8 cellular contexts compared by ENCODE assay signal in the genomic region with DNA sequence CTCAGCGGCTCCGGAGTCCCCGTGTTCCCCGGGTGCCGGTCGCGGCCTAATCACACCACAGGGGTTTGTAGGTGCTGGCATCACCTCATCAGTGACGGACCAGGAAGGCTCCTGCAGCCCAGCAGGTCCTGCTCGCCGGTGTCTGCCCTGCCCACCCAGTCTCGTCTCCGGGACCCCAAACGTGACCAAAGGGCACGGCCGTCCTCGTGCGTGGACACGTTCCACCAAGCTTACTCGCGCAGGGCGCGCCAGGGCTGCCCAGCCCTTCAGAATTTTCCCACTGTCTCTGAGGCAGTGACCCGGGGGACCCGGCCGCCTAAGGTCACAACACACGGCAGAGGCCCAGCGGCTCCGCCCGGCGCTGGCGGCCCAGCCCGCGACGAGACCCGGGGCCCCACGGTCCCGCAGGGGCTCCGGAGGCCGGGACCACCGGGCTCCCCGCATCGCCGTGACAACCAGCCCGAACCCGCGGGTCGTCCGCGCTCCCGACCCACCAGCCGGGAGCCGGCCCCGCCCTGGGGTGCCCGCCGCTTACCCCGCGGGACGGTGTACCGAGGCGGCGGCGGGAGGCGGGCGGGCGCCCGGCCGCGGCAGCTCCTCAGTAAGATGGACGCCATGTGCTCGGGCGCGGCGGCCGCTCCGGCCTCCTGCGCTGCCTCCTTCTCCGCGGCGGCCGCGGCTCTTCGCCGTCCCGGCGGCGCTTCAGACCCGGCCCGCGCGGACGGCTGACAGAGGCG. TPM values are rescaled to one million over a fixed set of nuclear protein-coding genes. Genes with fewer than 3 reads are reported as not detected.
DNase-seq lines count a peak whose midpoint lies in the region; ATAC-seq, FAIRE-seq and TF ChIP-seq lines count a peak whose summit lies in the region.

No MANE protein-coding gene starts in this region.

- peak overlapping the region; percentile 94 for H3K4me2 ChIP-seq in osteoblast (ENCODE audit: insufficient read depth, low read length)

- H3K4me1 ChIP-seq in ACC112 (ENCODE audit: control insufficient read depth, insufficient read depth, low read length, unreplicated experiment) (peaks cover 32% of the 10 kb centered on the region), osteoblast (ENCODE audit: insufficient read depth, low read length) (peaks cover 22% of the 10 kb centered on the region)

- FAIRE-seq in H54 (lab: Jason Lieb, UNC), result no peak

- TF ChIP-seq POLR2A in H54 (IDR thresholded peaks at IDR 0.05; ENCODE audit: low read depth, low read length), result no peak; the same call in 1 of the 2 replicates

- ATAC-seq in HG03354 (IDR thresholded peaks at IDR 0.05; ENCODE audit: poor library complexity, severe bottlenecking, unreplicated experiment) (peak; percentile 38), HG02870 (IDR thresholded peaks at IDR 0.05; ENCODE audit: unreplicated experiment) (no peak)

- TF ChIP-seq CTCF in fibroblast of pulmonary artery (IDR thresholded peaks at IDR 0.05; ENCODE audit: low read length, missing control alignments), result no peak
- TF ChIP-seq CTCF in osteoblast (IDR thresholded peaks at IDR 0.05; ENCODE audit: extremely low read depth, low read depth, low read length), result no peak

- peak overlapping the region; percentile 81 for H3K4me3 Mint-ChIP-seq in activated CD4-positive, alpha-beta memory T cell treated with anti-CD3 and anti-CD28 coated beads, Interleukin-2, amount 10 ng/mL, durations not matched to agents 7 days and 5 days

- H4K20me1 ChIP-seq in osteoblast (ENCODE audit: insufficient read depth, low read length), result peaks cover 27% of the 10 kb centered on the region

- DNase-seq in GM19238 (ENCODE audit: insufficient read length, low spot score), result peak; percentile 46
- DNase-seq in activated CD4-positive, alpha-beta memory T cell treated with anti-CD3 and anti-CD28 coated beads, Interleukin-2, amount 10 ng/mL, durations not matched to agents 7 days and 5 days, result peak; percentile 35
- no peak for DNase-seq in fibroblast of pulmonary artery (ENCODE audit: low read depth)
- peak; percentile 88 for DNase-seq in osteoblast (ENCODE audit: insufficient read length, low spot score, missing footprints)
- DNase-seq in H54 (ENCODE audit: insufficient read length, low spot score), result no peak

- H3K36me3 Mint-ChIP-seq in activated CD4-positive, alpha-beta memory T cell treated with anti-CD3 and anti-CD28 coated beads, Interleukin-2, amount 10 ng/mL, durations not matched to agents 7 days and 5 days (ENCODE audit: low read depth), result peaks cover 4% of the 10 kb centered on the region

- H3K27ac Mint-ChIP-seq in activated CD4-positive, alpha-beta memory T cell treated with anti-CD3 and anti-CD28 coated beads, Interleukin-2, amount 10 ng/mL, durations not matched to agents 7 days and 5 days, result peak overlapping the region; percentile 66

- no peaks in the 10 kb centered on the region for H3K27me3 ChIP-seq in ACC112 (ENCODE audit: insufficient read depth, low read length)
- no peaks in the 10 kb centered on the region for H3K27me3 ChIP-seq in osteoblast (ENCODE audit: insufficient read depth, low read length)

- H3K4me3 ChIP-seq in ACC112 (ENCODE audit: low read depth, low read length) (peak overlapping the region; percentile 82), fibroblast of pulmonary artery (replicated peaks; ENCODE audit: low read depth, low read length) (peak overlapping the region; percentile 80), osteoblast (ENCODE audit: insufficient read depth, low read length) (peak overlapping the region; percentile 91)

- H3K27me3 Mint-ChIP-seq in activated CD4-positive, alpha-beta memory T cell treated with anti-CD3 and anti-CD28 coated beads, Interleukin-2, amount 10 ng/mL, durations not matched to agents 7 days and 5 days, result no peaks in the 10 kb centered on the region

- no peaks in the 10 kb centered on the region for H3K9me3 Mint-ChIP-seq in activated CD4-positive, alpha-beta memory T cell treated with anti-CD3 and anti-CD28 coated beads, Interleukin-2, amount 10 ng/mL, durations not matched to agents 7 days and 5 days

- peaks cover 74% of the 10 kb centered on the region for H3K79me2 ChIP-seq in ACC112 (ENCODE audit: control insufficient read depth, insufficient read depth, low read length, unreplicated experiment)
- H3K79me2 ChIP-seq in osteoblast (ENCODE audit: insufficient read depth, low read length), result peaks cover 67% of the 10 kb centered on the region

- H3K36me3 ChIP-seq in ACC112 (ENCODE audit: insufficient read depth, low read length), result no peaks in the 10 kb centered on the region
- peaks cover 5% of the 10 kb centered on the region for H3K36me3 ChIP-seq in osteoblast (ENCODE audit: insufficient read depth, low read length)

- peak overlapping the region; percentile 48 for H3K27ac ChIP-seq in ACC112 (ENCODE audit: low read depth, low read length)
- H3K27ac ChIP-seq in osteoblast (ENCODE audit: low read depth, low read length), result peak overlapping the region; percentile 53

- H3K9me3 ChIP-seq in osteoblast (ENCODE audit: low read depth, low read length), result no peaks in the 10 kb centered on the region

- CTCF ChIA-PET in activated CD4-positive, alpha-beta memory T cell treated with anti-CD3 and anti-CD28 coated beads, Interleukin-2, amount 10 ng/mL, durations not matched to agents 7 days and 5 days (lab: Charles Lee), result interaction anchor here (0.5 to 3.2 kb wide), 4 partner anchors 14 to 650 kb away, joined by 4 to 12 read pairs (median 8); no protein-coding TSS in a partner anchor

- H2AFZ ChIP-seq in ACC112 (ENCODE audit: low read length, unreplicated experiment), result peak overlapping the region; percentile 94
- H2AFZ ChIP-seq in osteoblast (ENCODE audit: low read length), result peak overlapping the region; percentile 76

- POLR2A ChIA-PET in activated CD4-positive, alpha-beta memory T cell treated with anti-CD3 and anti-CD28 coated beads, Interleukin-2, amount 10 ng/mL, durations not matched to agents 7 days and 5 days (lab: Charles Lee), result interaction anchor here (0.6 to 7.1 kb wide), 14 partner anchors 10 to 682 kb away, joined by 3 to 100 read pairs (median 4); a partner anchor contains a TSS

- H3K4me1 Mint-ChIP-seq in activated CD4-positive, alpha-beta memory T cell treated with anti-CD3 and anti-CD28 coated beads, Interleukin-2, amount 10 ng/mL, durations not matched to agents 7 days and 5 days, result peaks cover 43% of the 10 kb centered on the region

RNA-seq across cellular contexts. Expression of a gene that starts 0.5 kb away (rescaled TPM):
- total RNA-seq in activated CD4-positive, alpha-beta memory T cell treated with anti-CD3 and anti-CD28 coated beads, Interleukin-2, amount 10 ng/mL, durations not matched to agents 7 days and 5 days, result 10 to 100 TPM; 36.6 to 39.3 TPM
- total RNA-seq in osteoblast, result 68.4 and 75.3 TPM in 2 replicates

RNA-seq across cellular contexts. Expression of a gene that starts 15.7 kb away (rescaled TPM):
- 100 to 1,000 TPM; 235 to 248 TPM for total RNA-seq in activated CD4-positive, alpha-beta memory T cell treated with anti-CD3 and anti-CD28 coated beads, Interleukin-2, amount 10 ng/mL, durations not matched to agents 7 days and 5 days
- 53.0 and 58.6 TPM in 2 replicates for total RNA-seq in osteoblast

Comparison
In these comparisons a context has a peak if more than half of its experiments do, and no peak if none do; other contexts are left out.
1. DNase-seq: peak in GM19238 (single experiment), activated CD4-positive, alpha-beta memory T cell treated with anti-CD3 and anti-CD28 coated beads, Interleukin-2, amount 10 ng/mL, durations not matched to agents 7 days and 5 days (single experiment) and osteoblast (single experiment); none in fibroblast of pulmonary artery (single experiment) and H54 (single experiment).
2. Peak in every context shown above with its lines, with median percentiles within 50 percentile points of each other: H3K4me3 ChIP-seq.